Comparison of ENCODE assay signal across 16 cellular contexts in the genomic region with DNA sequence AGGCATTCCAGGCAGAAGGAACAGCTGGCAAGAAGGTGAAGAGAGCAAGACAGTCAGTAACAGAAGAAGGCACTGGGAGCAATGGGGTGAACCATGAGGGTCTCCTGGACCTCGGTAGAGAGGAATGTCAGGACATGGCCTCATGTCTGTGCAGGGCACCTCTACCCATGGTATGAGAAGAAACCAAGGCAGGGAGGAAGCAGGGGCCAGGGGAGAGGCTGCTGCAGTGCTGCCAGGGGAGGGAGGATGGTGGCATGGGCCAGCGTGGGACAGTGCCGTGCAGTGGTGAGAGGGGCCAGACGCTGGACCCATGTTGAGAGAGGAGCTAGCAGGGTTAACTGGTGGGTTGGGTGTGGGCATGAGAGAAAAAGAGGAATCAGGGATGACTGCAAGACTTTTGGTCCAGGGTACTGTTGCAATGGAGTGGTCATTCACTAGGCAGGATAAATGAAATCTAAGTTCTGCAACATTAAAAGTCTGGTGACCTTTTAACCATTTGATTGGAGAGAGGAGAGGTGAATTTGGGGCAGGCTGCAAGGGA.
"Had no signal": no experiment of that assay in that cellular context is flagged by ENCODE, and none has a peak within 500 bp of the region (broad histone marks: within the 10 kb centered on the region; RNA-seq: fewer than 3 reads in every experiment).

No MANE protein-coding gene starts in this region.

- H3K4me1 ChIP-seq: suprapubic skin, thyroid gland had no signal

- H3K4me3 Mint-ChIP-seq: endodermal cell; naive thymus-derived CD4-positive, alpha-beta T cell had no signal

- H3K36me3 Mint-ChIP-seq: naive thymus-derived CD4-positive, alpha-beta T cell had no signal

- H3K27ac Mint-ChIP-seq: endodermal cell had no signal

- H3K27ac ChIP-seq: coronary artery, hepatocyte, ovary, suprapubic skin, thyroid gland had no signal

- H3K36me3 ChIP-seq: ovary, suprapubic skin, thyroid gland had no signal

- H3K27me3 ChIP-seq: ovary, thyroid gland had no signal

- DNase-seq: effector CD4-positive, alpha-beta T cell; endodermal cell; erythroblast; foreskin melanocyte; left colon; mammary epithelial cell; naive thymus-derived CD4-positive, alpha-beta T cell; ovary; right cardiac atrium; stimulated activated CD4-positive, alpha-beta T cell treated with anti-CD3 and anti-CD28 coated beads, Interleukin-2, amount 100 ng/mL, for 48 hours; stimulated activated naive CD8-positive, alpha-beta T cell treated with anti-CD3 and anti-CD28 coated beads, Interleukin-15, Interleukin-2, amounts not matched to agents 100 U/mL and 50 U/mL, for 24 hours; thyroid gland had no signal

- ATAC-seq: left colon; naive thymus-derived CD4-positive, alpha-beta T cell; right cardiac atrium; stimulated activated naive CD8-positive, alpha-beta T cell treated with anti-CD3 and anti-CD28 coated beads, Interleukin-15, Interleukin-2, amounts not matched to agents 100 U/mL and 50 U/mL, for 24 hours had no signal

- H3K4me1 Mint-ChIP-seq: endodermal cell had no signal

- H3K9me3 ChIP-seq: ovary, suprapubic skin, thyroid gland had no signal

- H3K4me3 ChIP-seq: coronary artery, hepatocyte, ovary, smooth muscle cell, suprapubic skin, thyroid gland had no signal

- H3K4me2 ChIP-seq: hepatocyte, smooth muscle cell had no signal
